ENCODE assay signal across 23 cellular contexts in genomic region chr18:1075310-1075709, GRCh38.
DNase-seq lines count a peak whose midpoint lies in the region; ATAC-seq, FAIRE-seq and TF ChIP-seq lines count a peak whose summit lies in the region.
"Had no signal": no experiment of that assay in that cellular context is flagged by ENCODE, and none has a peak within 500 bp of the region (broad histone marks: within the 10 kb centered on the region; RNA-seq: fewer than 3 reads in every experiment).

No MANE protein-coding gene starts in this region.

- FAIRE-seq in islet of Langerhans (lab: Jason Lieb, UNC) (peak; percentile 91), RCC 7860 (lab: Jason Lieb, UNC) (no peak)
- FAIRE-seq: TTC549 had no signal

- no peaks in the 10 kb centered on the region for H3K36me3 ChIP-seq in BE2C
- H3K36me3 ChIP-seq: neutrophil, thoracic aorta had no signal

- no peak for ATAC-seq in HG02678 (IDR thresholded peaks at IDR 0.05; ENCODE audit: unreplicated experiment)
- ATAC-seq: stimulated activated naive CD8-positive, alpha-beta T cell treated with anti-CD3 and anti-CD28 coated beads, Interleukin-15, Interleukin-2, amounts not matched to agents 100 U/mL and 50 U/mL, for 24 hours; T-cell had no signal

- TF ChIP-seq CTCF in BE2C (IDR thresholded peaks at IDR 0.05; ENCODE audit: low read depth, low read length), result no peak

- no peaks in the 10 kb centered on the region for H3K9me3 ChIP-seq in BE2C
- H3K9me3 ChIP-seq: neutrophil, thoracic aorta had no signal

- no peaks in the 10 kb centered on the region for H3K27me3 ChIP-seq in BE2C
- H3K27me3 ChIP-seq: dorsolateral prefrontal cortex, neutrophil had no signal

- H3K4me3 ChIP-seq in BE2C (ENCODE audit: low read depth, low read length), result no peak overlapping the region
- H3K4me3 ChIP-seq: dorsolateral prefrontal cortex, thoracic aorta had no signal

- H3K4me1 ChIP-seq in BE2C, result no peaks in the 10 kb centered on the region

- DNase-seq in HuH-7 (ENCODE audit: low spot score) (peak; percentile 43), NCI-H146 (lab: John Stamatoyannopoulos, UW) (peak; percentile 97), NCI-H748 (lab: John Stamatoyannopoulos, UW; ENCODE audit: unreplicated experiment) (peak; percentile 99), RCC 7860 (ENCODE audit: low spot score) (no peak), BE2C (no peak)
- DNase-seq: activated CD4-positive, alpha-beta T cell treated with anti-CD3 and anti-CD28 coated beads for 1 hour; activated effector memory CD4-positive, alpha-beta T cell treated with anti-CD3 and anti-CD28 coated beads, Interleukin-2, amount 50 U/mL, for 16 hours; activated naive CD8-positive, alpha-beta T cell treated with anti-CD3 and anti-CD28 coated beads, Interleukin-2, amount 10 ng/mL, durations not matched to agents 7 days and 5 days; DND-41; dorsolateral prefrontal cortex; KBM-7; MM.1S; NCI-H2107; NCI-H82; Right ventricle myocardium superior; stimulated activated CD4-positive, alpha-beta T cell treated with anti-CD3 and anti-CD28 coated beads, Interleukin-15, amount 100 ng/mL, for 24 hours; stimulated activated naive CD8-positive, alpha-beta T cell treated with anti-CD3 and anti-CD28 coated beads, Interleukin-15, Interleukin-2, amounts not matched to agents 100 U/mL and 50 U/mL, for 24 hours; T-cell had no signal

Comparison
In these comparisons a context has a peak if more than half of its experiments do, and no peak if none do; other contexts are left out.
1. DNase-seq: peak in HuH-7 (single experiment), NCI-H146 (single experiment) and NCI-H748 (single experiment); none in RCC 7860 (single experiment) and BE2C (single experiment).